In genomic region chr12:104091136-104091535, GRCh38 we compare ENCODE assay signal across 13 cellular contexts.
"Had no signal": no experiment of that assay in that cellular context is flagged by ENCODE, and none has a peak within 500 bp of the region (broad histone marks: within the 10 kb centered on the region; RNA-seq: fewer than 3 reads in every experiment).

No MANE protein-coding gene starts in this region.

- DNase-seq: colonic mucosa; dermis blood vessel endothelial cell; foreskin melanocyte; heart left ventricle; hypothalamus; naive B cell; posterior cingulate gyrus; right cardiac atrium; small intestine; stimulated activated CD4-positive, alpha-beta T cell treated with anti-CD3 and anti-CD28 coated beads, Interleukin-2, amount 100 ng/mL, for 48 hours; stimulated activated naive CD4-positive, alpha-beta T cell treated with Interleukin-2 at 50 U/mL for 16 hours; trophoblast cell had no signal

- H3K9me3 Mint-ChIP-seq: naive B cell, nephron had no signal

- H3K27me3 Mint-ChIP-seq: naive B cell had no signal

- H3K36me3 ChIP-seq: colonic mucosa had no signal

- H3K27me3 ChIP-seq: colonic mucosa, heart left ventricle had no signal

- H3K4me1 Mint-ChIP-seq: naive B cell, nephron had no signal

- H3K4me3 Mint-ChIP-seq: naive B cell, nephron had no signal

- H3K27ac Mint-ChIP-seq: nephron had no signal

- H3K27ac ChIP-seq: colonic mucosa, heart left ventricle had no signal

- H3K9me3 ChIP-seq: colonic mucosa, heart left ventricle had no signal

- H3K4me3 ChIP-seq: colonic mucosa, heart left ventricle had no signal

- H3K4me1 ChIP-seq: colonic mucosa, heart left ventricle had no signal
